ENCODE assay signal across 23 cellular contexts in genomic region chr13:53266757-53267156, GRCh38.
A peak's percentile ranks its signal among the peaks of the same experiment; 100 is the strongest.
DNase-seq lines count a peak whose midpoint lies in the region; ATAC-seq, FAIRE-seq and TF ChIP-seq lines count a peak whose summit lies in the region.
"Had no signal": no experiment of that assay in that cellular context is flagged by ENCODE, and none has a peak within 500 bp of the region (broad histone marks: within the 10 kb centered on the region; RNA-seq: fewer than 3 reads in every experiment).

No MANE protein-coding gene starts in this region.

- H3K36me3 Mint-ChIP-seq in WTC11: 0 out of 2 replicates have a peak, but pooled peaks cover 3% of the 10 kb centered on the region
- H3K36me3 Mint-ChIP-seq in activated CD8-positive, alpha-beta T cell treated with anti-CD3 and anti-CD28 coated beads for 36 hours (ENCODE audit: low read depth): no peaks in the 10 kb centered on the region
- H3K36me3 Mint-ChIP-seq: CD8-positive, alpha-beta T cell had no signal

- no peaks in the 10 kb centered on the region for H3K9me3 ChIP-seq in kidney (ENCODE audit: control insufficient read depth in 1 of 2, low read length in 2 of 2)
- H3K9me3 ChIP-seq: A549 had no signal

- H3K4me1 Mint-ChIP-seq in WTC11: peaks cover 12% of the 10 kb centered on the region
- H3K4me1 Mint-ChIP-seq in activated CD8-positive, alpha-beta T cell treated with anti-CD3 and anti-CD28 coated beads for 36 hours (ENCODE audit: low read depth): no peaks in the 10 kb centered on the region
- H3K4me1 Mint-ChIP-seq: B cell had no signal

- CTCF ChIA-PET in WTC11 (lab: Charles Lee): interaction anchor here (0.8 to 1.6 kb wide), 3 partner anchors 17 to 60 kb away, joined by 3 to 6 read pairs (median 4); no protein-coding TSS in a partner anchor
- CTCF ChIA-PET in activated CD8-positive, alpha-beta T cell treated with anti-CD3 and anti-CD28 coated beads for 36 hours (lab: Charles Lee): no interaction called here

- no peaks in the 10 kb centered on the region for H3K36me3 ChIP-seq in kidney (ENCODE audit: control insufficient read depth in 1 of 2, insufficient read depth in 2 of 2, low read length in 2 of 2)
- H3K36me3 ChIP-seq: BLaER1 treated with 17β-estradiol and CSF1 and Interleukin-3, amounts not matched to agents 10 nM and 100 nM had no signal

- intact Hi-C loops in kidney (cut with DNase I): no loop called here
- intact Hi-C loops in activated CD8-positive, alpha-beta T cell treated with anti-CD3 and anti-CD28 coated beads for 36 hours (cut with micrococcal nuclease): no loop called here

- no peak for DNase-seq in WTC11 (ENCODE audit: low spot score)
- no peak for DNase-seq in kidney
- DNase-seq in activated CD8-positive, alpha-beta T cell treated with anti-CD3 and anti-CD28 coated beads for 36 hours: no peak
- DNase-seq in H54 (ENCODE audit: insufficient read length, low spot score): no peak
- DNase-seq: 8988T; AML-193; CD4-positive, alpha-beta T cell; CD8-positive, alpha-beta T cell; DMS 273 treated with DMSO at 0.1 percent for 48 hours; DMS79; DND-41; EL; GF-D8 had no signal

- H3K27me3 Mint-ChIP-seq in WTC11 (ENCODE audit: low read depth): peaks cover 91% of the 10 kb centered on the region
- no peaks in the 10 kb centered on the region for H3K27me3 Mint-ChIP-seq in activated CD8-positive, alpha-beta T cell treated with anti-CD3 and anti-CD28 coated beads for 36 hours
- H3K27me3 Mint-ChIP-seq: B cell had no signal

- H3K27ac ChIP-seq in kidney (ENCODE audit: low read depth in 2 of 2, low read length in 2 of 2): no peak overlapping the region
- H3K27ac ChIP-seq: A549; BLaER1 treated with 17β-estradiol and CSF1 and Interleukin-3, amounts not matched to agents 10 nM and 100 nM; C4-2B had no signal

- TF ChIP-seq CTCF in WTC11 (IDR thresholded peaks at IDR 0.05) (no peak), kidney (IDR thresholded peaks at IDR 0.05; ENCODE audit: borderline replicate concordance, extremely low read depth, insufficient read depth) (no peak)
- no peak for TF ChIP-seq CTCF in activated CD8-positive, alpha-beta T cell treated with anti-CD3 and anti-CD28 coated beads for 36 hours (IDR thresholded peaks at IDR 0.05)

- no peak for TF ChIP-seq POLR2A in H54 (IDR thresholded peaks at IDR 0.05; ENCODE audit: low read depth, low read length)

- peaks cover 12% of the 10 kb centered on the region for H3K9me3 Mint-ChIP-seq in WTC11
- H3K9me3 Mint-ChIP-seq in activated CD8-positive, alpha-beta T cell treated with anti-CD3 and anti-CD28 coated beads for 36 hours: peaks cover 7% of the 10 kb centered on the region

- peak; percentile 72 for FAIRE-seq in G401.6 (lab: Jason Lieb, UNC)
- FAIRE-seq in endometrium (lab: Jason Lieb, UNC): peak; percentile 12
- peak; percentile 94 for FAIRE-seq in kidney (lab: Jason Lieb, UNC)
- no peak for FAIRE-seq in H54 (lab: Jason Lieb, UNC)
- FAIRE-seq: A549, GM12891, GM19239 had no signal

- no peak overlapping the region for H3K27ac Mint-ChIP-seq in WTC11
- H3K27ac Mint-ChIP-seq in activated CD8-positive, alpha-beta T cell treated with anti-CD3 and anti-CD28 coated beads for 36 hours: no peak overlapping the region
- H3K27ac Mint-ChIP-seq: B cell; CD4-positive, alpha-beta T cell; CD8-positive, alpha-beta T cell had no signal

- H3K4me3 Mint-ChIP-seq in WTC11: no peak overlapping the region
- no peak overlapping the region for H3K4me3 Mint-ChIP-seq in activated CD8-positive, alpha-beta T cell treated with anti-CD3 and anti-CD28 coated beads for 36 hours
- H3K4me3 Mint-ChIP-seq: B cell; CD4-positive, alpha-beta T cell; CD8-positive, alpha-beta T cell had no signal

- H3K4me3 ChIP-seq in kidney (ENCODE audit: low read length in 2 of 2): no peak overlapping the region
- H3K4me3 ChIP-seq: A549; BLaER1 treated with 17β-estradiol and CSF1 and Interleukin-3, amounts not matched to agents 10 nM and 100 nM had no signal

- POLR2A ChIA-PET in WTC11 (lab: Charles Lee): no interaction called here
- POLR2A ChIA-PET in activated CD8-positive, alpha-beta T cell treated with anti-CD3 and anti-CD28 coated beads for 36 hours (lab: Charles Lee): no interaction called here

- no peaks in the 10 kb centered on the region for H3K4me1 ChIP-seq in kidney (ENCODE audit: control insufficient read depth in 1 of 2, insufficient read depth in 1 of 2, low read depth in 1 of 2, low read length in 2 of 2)
- H3K4me1 ChIP-seq: A549 had no signal

- ATAC-seq in WTC11 (no peak), GM18517 (IDR thresholded peaks at IDR 0.05; ENCODE audit: unreplicated experiment) (no peak), GM21825 (IDR thresholded peaks at IDR 0.05; ENCODE audit: unreplicated experiment) (no peak)
- ATAC-seq in activated CD8-positive, alpha-beta T cell treated with anti-CD3 and anti-CD28 coated beads for 36 hours: no peak
- ATAC-seq: A549; CD8-positive, alpha-beta T cell had no signal

- no peak overlapping the region for H3K9ac ChIP-seq in kidney (ENCODE audit: low read length in 2 of 2)
- H3K9ac ChIP-seq: BLaER1 treated with 17β-estradiol and CSF1 and Interleukin-3, amounts not matched to agents 10 nM and 100 nM had no signal

TF ChIP-seq in WTC11, 78 proteins besides CTCF, POLR2A, EP300 and RAD21:
- peak; percentile 98 for TF ChIP-seq HMGA2 (CRISPR knock-in tag; IDR thresholded peaks at IDR 0.05)
- TF ChIP-seq USF1 (CRISPR knock-in tag; IDR thresholded peaks at IDR 0.05): no peak
- TF ChIP-seq ZNF263 (CRISPR knock-in tag; IDR thresholded peaks at IDR 0.05; ENCODE audit: low read depth): no peak
- no peak for TF ChIP-seq ZNF317 (CRISPR knock-in tag; IDR thresholded peaks at IDR 0.05; ENCODE audit: borderline replicate concordance, low read depth)
- no peak for TF ChIP-seq GTF2I (CRISPR knock-in tag; conservative IDR thresholded peaks at IDR 0.05)
TF ChIP-seq in WTC11: peak in this region for 1.
